Comparison of ENCODE assay signal across 12 cellular contexts in genomic region chr21:42837421-42838211, GRCh38. TPM values are rescaled to one million over a fixed set of nuclear protein-coding genes. Genes with fewer than 3 reads are reported as not detected.
DNase-seq lines count a peak whose midpoint lies in the region; ATAC-seq and TF ChIP-seq lines count a peak whose summit lies in the region.
"Had no signal": no experiment of that assay in that cellular context is flagged by ENCODE, and none has a peak within 500 bp of the region (broad histone marks: within the 10 kb centered on the region; RNA-seq: fewer than 3 reads in every experiment).

No MANE protein-coding gene starts in this region.

- no peaks in the 10 kb centered on the region for H3K27me3 ChIP-seq in right lobe of liver
- H3K27me3 ChIP-seq: SJCRH30 had no signal

- H3K27ac ChIP-seq in right lobe of liver = peak overlapping the region in 2 of 3 donors; percentile 37 to 60
- H3K27ac ChIP-seq: SJCRH30 had no signal

- H3K4me3 ChIP-seq in right lobe of liver = peak overlapping the region; percentile 5 to 28 (median 27)
- H3K4me3 ChIP-seq: SJCRH30 had no signal

- H3K4me1 ChIP-seq in right lobe of liver = peaks cover 0 to 11% (median 2%) of the 10 kb centered on the region in 4 donors
- H3K4me1 ChIP-seq: SJCRH30 had no signal

- H3K9me3 ChIP-seq in right lobe of liver = no peaks in the 10 kb centered on the region
- H3K9me3 ChIP-seq: SJCRH30 had no signal

- TF ChIP-seq POLR2A in right lobe of liver (IDR thresholded peaks at IDR 0.05) = no peak

- no peak for ATAC-seq in activated naive CD8-positive, alpha-beta T cell treated with anti-CD3 and anti-CD28 coated beads, Interleukin-2, amount 10 ng/mL, durations not matched to agents 7 days and 5 days (ENCODE audit: low read depth)
- peak; percentile 39 to 58 (median 48) for ATAC-seq in right lobe of liver

- TF ChIP-seq CTCF in GM10248 (IDR thresholded peaks at IDR 0.05; ENCODE audit: control extremely low read depth, extremely low read depth, low read depth, missing control alignments) (no peak), right lobe of liver (IDR thresholded peaks at IDR 0.05) (peak in 2 of 4 donors; percentile 13 to 15)

- H3K36me3 ChIP-seq in right lobe of liver = peaks cover 0 to 15% (median 1%) of the 10 kb centered on the region in 4 donors

- H3K4me1 Mint-ChIP-seq in activated naive CD8-positive, alpha-beta T cell treated with anti-CD3 and anti-CD28 coated beads, Interleukin-2, amount 10 ng/mL, durations not matched to agents 7 days and 5 days = peaks cover 11% of the 10 kb centered on the region

- H3K4me3 Mint-ChIP-seq in activated naive CD8-positive, alpha-beta T cell treated with anti-CD3 and anti-CD28 coated beads, Interleukin-2, amount 10 ng/mL, durations not matched to agents 7 days and 5 days = no peak overlapping the region
- H3K4me3 Mint-ChIP-seq: immature natural killer cell had no signal

- DNase-seq in AG20443 (ENCODE audit: low spot score) = peak; percentile 14
- peak; percentile 20 for DNase-seq in GM10248 (ENCODE audit: extremely low spot score)
- peak; percentile 21 for DNase-seq in activated naive CD8-positive, alpha-beta T cell treated with anti-CD3 and anti-CD28 coated beads, Interleukin-2, amount 10 ng/mL, durations not matched to agents 7 days and 5 days
- DNase-seq in right lobe of liver = peak in 2 of 3 donors; percentile 62 to 66
- DNase-seq in middle frontal gyrus (ENCODE audit: extremely low spot score, low spot score) = no peak
- DNase-seq in effector CD4-positive, alpha-beta T cell = no peak
- DNase-seq in SK-N-DZ (ENCODE audit: low spot score) = no peak
- DNase-seq: C1 segment of cervical spinal cord; DND-41; effector memory CD4-positive, alpha-beta T cell; immature natural killer cell; SJCRH30 had no signal

- CTCF ChIA-PET in GM10248 (lab: Yijun Ruan, JAX) = no interaction called here

- H3K27me3 Mint-ChIP-seq in activated naive CD8-positive, alpha-beta T cell treated with anti-CD3 and anti-CD28 coated beads, Interleukin-2, amount 10 ng/mL, durations not matched to agents 7 days and 5 days = no peaks in the 10 kb centered on the region

- intact Hi-C loops in right lobe of liver (cut with DNase I) = loop anchor here in 1 of 2 donors (10.0 kb wide), 1 partner anchor 183 kb away; the partner anchor contains the start of gene PDE9A

- H3K9me3 Mint-ChIP-seq in activated naive CD8-positive, alpha-beta T cell treated with anti-CD3 and anti-CD28 coated beads, Interleukin-2, amount 10 ng/mL, durations not matched to agents 7 days and 5 days = no peaks in the 10 kb centered on the region
- H3K9me3 Mint-ChIP-seq: immature natural killer cell had no signal

- 41% methylated on average over 12 of the region's 42 CpGs for WGBS in right lobe of liver (ENCODE audit: insufficient coverage, low coverage, low lambda C conversion rate, missing lambda C conversion rate)

- no peaks in the 10 kb centered on the region for H3K36me3 Mint-ChIP-seq in activated naive CD8-positive, alpha-beta T cell treated with anti-CD3 and anti-CD28 coated beads, Interleukin-2, amount 10 ng/mL, durations not matched to agents 7 days and 5 days

- POLR2A ChIA-PET in GM10248 (lab: Yijun Ruan, JAX) = no interaction called here
- POLR2A ChIA-PET in activated naive CD8-positive, alpha-beta T cell treated with anti-CD3 and anti-CD28 coated beads, Interleukin-2, amount 10 ng/mL, durations not matched to agents 7 days and 5 days (lab: Charles Lee) = no interaction called here

- no peak overlapping the region for H3K27ac Mint-ChIP-seq in activated naive CD8-positive, alpha-beta T cell treated with anti-CD3 and anti-CD28 coated beads, Interleukin-2, amount 10 ng/mL, durations not matched to agents 7 days and 5 days

RNA-seq across cellular contexts. Expression of gene WDR4, which starts 41.7 kb away (rescaled TPM):
- total RNA-seq in activated naive CD8-positive, alpha-beta T cell treated with anti-CD3 and anti-CD28 coated beads, Interleukin-2, amount 10 ng/mL, durations not matched to agents 7 days and 5 days = 10 to 100 TPM; 27.2 to 28.5 TPM
- 10 to 100 TPM in 1 of 6 experiments, 1 to 10 TPM in 5; 6.3 to 10.5 (median 8.0) TPM for total RNA-seq in right lobe of liver
- polyA plus RNA-seq in SK-N-DZ (2014; cell fraction: cytosol; rRNA removed) = 13.2 and 13.3 TPM in 2 replicates
- polyA plus RNA-seq in SK-N-DZ (2014; cell fraction: nucleus; rRNA removed) = 23.2 and 39.7 TPM in 2 replicates

RNA-seq across cellular contexts. Expression of gene NDUFV3, which starts 55.5 kb away (rescaled TPM):
- total RNA-seq in activated naive CD8-positive, alpha-beta T cell treated with anti-CD3 and anti-CD28 coated beads, Interleukin-2, amount 10 ng/mL, durations not matched to agents 7 days and 5 days = 10 to 100 TPM; 27.1 to 30.5 TPM
- total RNA-seq in right lobe of liver = 10 to 100 TPM; 18.9 to 39.1 (median 23.6) TPM
- 23.6 and 26.5 TPM in 2 replicates for polyA plus RNA-seq in SK-N-DZ (2014; cell fraction: cytosol; rRNA removed)
- 17.2 and 17.4 TPM in 2 replicates for polyA plus RNA-seq in SK-N-DZ (2014; cell fraction: nucleus; rRNA removed)

Comparison
In these comparisons a context has a peak if more than half of its experiments do, and no peak if none do; other contexts are left out.
1. DNase-seq: peak in AG20443 (single experiment), GM10248 (single experiment), activated naive CD8-positive, alpha-beta T cell treated with anti-CD3 and anti-CD28 coated beads, Interleukin-2, amount 10 ng/mL, durations not matched to agents 7 days and 5 days (single experiment) and right lobe of liver (2 of 3); none in middle frontal gyrus (single experiment), effector CD4-positive, alpha-beta T cell (single experiment) and SK-N-DZ (single experiment).